26 cellular contexts compared by ENCODE assay signal in genomic region chr5:96260009-96260408, GRCh38.
DNase-seq lines count a peak whose midpoint lies in the region; ATAC-seq, FAIRE-seq and TF ChIP-seq lines count a peak whose summit lies in the region.
"Had no signal": no experiment of that assay in that cellular context is flagged by ENCODE, and none has a peak within 500 bp of the region (broad histone marks: within the 10 kb centered on the region; RNA-seq: fewer than 3 reads in every experiment).

No MANE protein-coding gene starts in this region.

- H3K27ac ChIP-seq in IMR-90 (ENCODE audit: insufficient read depth, low read length) (peak overlapping the region; percentile 62; the same call in 1 of the 2 replicates), astrocyte (ENCODE audit: low read depth, low read length) (no peak overlapping the region), mesendoderm (ENCODE audit: low read depth, low read length) (no peak overlapping the region), thoracic aorta (peak overlapping the region; percentile 78)
- H3K27ac ChIP-seq: brain microvascular endothelial cell, colonic mucosa, hepatocyte, SJCRH30, WERI-Rb-1 had no signal

- H3K9me3 ChIP-seq in IMR-90 (ENCODE audit: control insufficient read depth, insufficient read depth, low read length) (no peaks in the 10 kb centered on the region), astrocyte (ENCODE audit: insufficient read depth, low read depth, low read length) (no peaks in the 10 kb centered on the region), thoracic aorta (no peaks in the 10 kb centered on the region)
- H3K9me3 ChIP-seq: colonic mucosa, esophagus muscularis mucosa, gastroesophageal sphincter, SJCRH30 had no signal

- POLR2A ChIA-PET in IMR-90 (lab: Charles Lee; ENCODE audit: unreplicated experiment), result no interaction called here

- H4K8ac ChIP-seq in IMR-90 (ENCODE audit: low read depth in 2 of 2, low read length in 2 of 2), result peak overlapping the region; percentile 56 to 77
- H4K8ac ChIP-seq in mesendoderm (ENCODE audit: low read depth, low read length), result no peak overlapping the region

- H3K36me3 ChIP-seq in IMR-90 (ENCODE audit: control insufficient read depth, insufficient read depth, low read length), result no peaks in the 10 kb centered on the region
- no peaks in the 10 kb centered on the region for H3K36me3 ChIP-seq in astrocyte (ENCODE audit: insufficient read depth, low read length)
- no peaks in the 10 kb centered on the region for H3K36me3 ChIP-seq in mesendoderm (ENCODE audit: control insufficient read depth, insufficient read depth, low read length)
- H3K36me3 ChIP-seq in thoracic aorta, result no peaks in the 10 kb centered on the region
- H3K36me3 ChIP-seq: brain microvascular endothelial cell, colonic mucosa, esophagus muscularis mucosa, gastroesophageal sphincter, SJCRH30, WERI-Rb-1 had no signal

- in situ Hi-C loops in IMR-90 (cut with MboI; ENCODE audit: low sequenced_read_pairs), result no loop called here

- H2AK5ac ChIP-seq in IMR-90 (ENCODE audit: low read depth, low read length) (peak overlapping the region; percentile 30; the same call in 1 of the 2 replicates), mesendoderm (ENCODE audit: low read length) (no peak overlapping the region)

- CTCF ChIA-PET in IMR-90 (lab: Yijun Ruan, JAX), result no interaction called here

- H3K79me2 ChIP-seq in astrocyte (ENCODE audit: insufficient read depth, low read length) (no peaks in the 10 kb centered on the region), mesendoderm (ENCODE audit: control insufficient read depth, insufficient read depth, low read length) (no peaks in the 10 kb centered on the region)
- H3K79me2 ChIP-seq: hepatocyte had no signal

- no peak for TF ChIP-seq POLR2A in IMR-90 (IDR thresholded peaks at IDR 0.05; ENCODE audit: low read depth, low read length)

- H2BK120ac ChIP-seq in IMR-90 (ENCODE audit: low read depth, low read length), result peak overlapping the region; percentile 87
- peak overlapping the region; percentile 38 for H2BK120ac ChIP-seq in mesendoderm (ENCODE audit: low read depth, low read length)

- peak overlapping the region; percentile 31 for H3K14ac ChIP-seq in IMR-90 (replicated peaks; ENCODE audit: low read depth, low read length)

- no peak for TF ChIP-seq RAD21 in IMR-90 (IDR thresholded peaks at IDR 0.05; ENCODE audit: low read length)

- H3K27me3 Mint-ChIP-seq in astrocyte (ENCODE audit: low read depth, unreplicated experiment), result no peaks in the 10 kb centered on the region
- peaks cover 17% of the 10 kb centered on the region for H3K27me3 Mint-ChIP-seq in activated T-helper 17 cell treated with anti-CD3 and anti-CD28 coated beads, Interleukin-2, amount 50 U/mL, for 72 hours
- H3K27me3 Mint-ChIP-seq: type B pancreatic cell had no signal

- H3K56ac ChIP-seq in IMR-90 (ENCODE audit: extremely low read depth, insufficient read depth, low read length) (0 out of 2 replicates have a peak overlapping the region, but pooled peaks have one; percentile 20), mesendoderm (ENCODE audit: low read length) (no peak overlapping the region)

- H3K23ac ChIP-seq in IMR-90 (ENCODE audit: low read depth, low read length), result peak overlapping the region; percentile 25; the same call in 1 of the 2 replicates
- no peak overlapping the region for H3K23ac ChIP-seq in mesendoderm (ENCODE audit: low read length)

- FAIRE-seq in astrocyte (lab: Jason Lieb, UNC), result no peak

- H3K27me3 ChIP-seq in IMR-90 (ENCODE audit: control insufficient read depth, insufficient read depth, low read length), result no peaks in the 10 kb centered on the region
- no peaks in the 10 kb centered on the region for H3K27me3 ChIP-seq in astrocyte (ENCODE audit: insufficient read depth, low read length)
- H3K27me3 ChIP-seq in mesendoderm (ENCODE audit: insufficient read depth, low read length, poor library complexity), result no peaks in the 10 kb centered on the region
- no peaks in the 10 kb centered on the region for H3K27me3 ChIP-seq in thoracic aorta (replicated peaks; ENCODE audit: insufficient read depth)
- H3K27me3 ChIP-seq: brain microvascular endothelial cell, colonic mucosa, esophagus muscularis mucosa, gastroesophageal sphincter, hepatocyte, SJCRH30 had no signal

- H4K20me1 ChIP-seq in IMR-90 (ENCODE audit: insufficient read depth, low read length), result no peaks in the 10 kb centered on the region
- H4K20me1 ChIP-seq in astrocyte (ENCODE audit: insufficient read depth, low read length), result no peaks in the 10 kb centered on the region

- no peak overlapping the region for H2AFZ ChIP-seq in IMR-90 (replicated peaks; ENCODE audit: low read length, poor library complexity)
- H2AFZ ChIP-seq in astrocyte (ENCODE audit: low read depth, low read length), result no peak overlapping the region
- H2AFZ ChIP-seq: hepatocyte had no signal

- H3K9me3 Mint-ChIP-seq in astrocyte (ENCODE audit: unreplicated experiment), result peaks cover 3% of the 10 kb centered on the region
- no peaks in the 10 kb centered on the region for H3K9me3 Mint-ChIP-seq in activated T-helper 17 cell treated with anti-CD3 and anti-CD28 coated beads, Interleukin-2, amount 50 U/mL, for 72 hours
- H3K9me3 Mint-ChIP-seq: type B pancreatic cell had no signal

- intact Hi-C loops in IMR-90 (cut with micrococcal nuclease), result no loop called here

- H2BK5ac ChIP-seq in IMR-90 (ENCODE audit: low read depth, low read length, poor library complexity, severe bottlenecking) (peak overlapping the region; percentile 93), mesendoderm (ENCODE audit: low read length) (no peak overlapping the region)

- H4K5ac ChIP-seq in IMR-90 (ENCODE audit: low read depth, low read length) (peak overlapping the region; percentile 75), mesendoderm (ENCODE audit: low read length) (no peak overlapping the region)

- H3K9ac ChIP-seq in IMR-90 (ENCODE audit: low read depth, low read length), result no peak overlapping the region
- H3K9ac ChIP-seq in astrocyte (ENCODE audit: low read length), result no peak overlapping the region
- no peak overlapping the region for H3K9ac ChIP-seq in mesendoderm (ENCODE audit: low read length)

- TF ChIP-seq CTCF in IMR-90 (conservative IDR thresholded peaks at IDR 0.05; ENCODE audit: low read depth, low read length), result no peak
- no peak for TF ChIP-seq CTCF in astrocyte (IDR thresholded peaks at IDR 0.05; ENCODE audit: insufficient read depth, low read depth, low read length)
- TF ChIP-seq CTCF in thoracic aorta (IDR thresholded peaks at IDR 0.05), result no peak

- H3K36me3 Mint-ChIP-seq in astrocyte (ENCODE audit: low read depth, unreplicated experiment), result no peaks in the 10 kb centered on the region
- no peaks in the 10 kb centered on the region for H3K36me3 Mint-ChIP-seq in activated T-helper 17 cell treated with anti-CD3 and anti-CD28 coated beads, Interleukin-2, amount 50 U/mL, for 72 hours (ENCODE audit: low read depth)
- H3K36me3 Mint-ChIP-seq: type B pancreatic cell had no signal

- H3K4me1 ChIP-seq in IMR-90 (ENCODE audit: control insufficient read depth, insufficient read depth, low read length) (peaks cover 23% of the 10 kb centered on the region), astrocyte (ENCODE audit: insufficient read depth, low read length) (peaks cover 39% of the 10 kb centered on the region), mesendoderm (ENCODE audit: control insufficient read depth, low read depth, low read length) (no peaks in the 10 kb centered on the region), thoracic aorta (ENCODE audit: control insufficient read depth in 1 of 2, low read depth in 2 of 2) (peaks cover 21 to 53% of the 10 kb centered on the region in 2 donors)
- H3K4me1 ChIP-seq: colonic mucosa had no signal

- H3K18ac ChIP-seq in IMR-90 (ENCODE audit: low read depth, low read length) (peak overlapping the region; percentile 57), mesendoderm (ENCODE audit: low read length) (peak overlapping the region; percentile 28)

- no peak for ATAC-seq in IMR-90 (ENCODE audit: low read depth)
- ATAC-seq in thoracic aorta (ENCODE audit: insufficient number of reproducible peaks, low FRiP score, low read depth), result no peak
- ATAC-seq in GM21717 (IDR thresholded peaks at IDR 0.05; ENCODE audit: unreplicated experiment), result no peak
- ATAC-seq in activated T-helper 17 cell treated with anti-CD3 and anti-CD28 coated beads, Interleukin-2, amount 50 U/mL, for 72 hours (replicated peaks), result no peak

- H3K4ac ChIP-seq in IMR-90 (ENCODE audit: low read depth, low read length), result peak overlapping the region; percentile 54
- no peak overlapping the region for H3K4ac ChIP-seq in mesendoderm (ENCODE audit: low read depth, low read length)

- BruUV-seq in IMR-90 (replicated peaks; lab: Mats Ljungman, UMichigan), result no TSS peak

- H3K4me3 Mint-ChIP-seq in astrocyte (ENCODE audit: unreplicated experiment), result no peak overlapping the region
- no peak overlapping the region for H3K4me3 Mint-ChIP-seq in activated T-helper 17 cell treated with anti-CD3 and anti-CD28 coated beads, Interleukin-2, amount 50 U/mL, for 72 hours
- H3K4me3 Mint-ChIP-seq: naive B cell, type B pancreatic cell had no signal

- H3K79me1 ChIP-seq in IMR-90 (ENCODE audit: low read depth in 1 of 2, low read length in 2 of 2) (peaks cover 0 to 11% of the 10 kb centered on the region in 2 experiments; a peak in 2 of 4 replicates), mesendoderm (ENCODE audit: low read length) (no peaks in the 10 kb centered on the region)

- WGBS in IMR-90 (ENCODE audit: extremely low coverage in 2 of 2, insufficient read length in 1 of 2), 2 experiments, result 92% methylated on average over 2 of the region's 5 CpGs; no CpG with 5 or more reads in 1 of the 2 experiments
- no CpG with 5 or more reads among the region's 5 CpGs for WGBS in mesendoderm (ENCODE audit: extremely low coverage, insufficient coverage, low lambda C conversion rate)

- dilution Hi-C loops in IMR-90 (cut with HindIII; ENCODE audit: low sequenced_read_pairs, unreplicated experiment), result no loop called here

- no peak overlapping the region for H3K4me2 ChIP-seq in IMR-90 (ENCODE audit: low read depth, low read length)
- no peak overlapping the region for H3K4me2 ChIP-seq in astrocyte (ENCODE audit: low read length)
- no peak overlapping the region for H3K4me2 ChIP-seq in mesendoderm (ENCODE audit: low read length)
- H3K4me2 ChIP-seq: hepatocyte had no signal

- H2AK9ac ChIP-seq in IMR-90 (replicated peaks; ENCODE audit: low read depth, low read length, poor library complexity), result no peak overlapping the region

- H3K4me3 ChIP-seq in IMR-90 (ENCODE audit: insufficient read depth, low read depth, low read length) (no peak overlapping the region), astrocyte (ENCODE audit: insufficient read depth, low read depth, low read length) (no peak overlapping the region), mesendoderm (ENCODE audit: low read length) (no peak overlapping the region), thoracic aorta (peak overlapping the region; percentile 33)
- H3K4me3 ChIP-seq: colonic mucosa, esophagus muscularis mucosa, gastroesophageal sphincter, hepatocyte, SJCRH30 had no signal

- DNase-seq in IMR-90, result no peak
- no peak for DNase-seq in astrocyte (ENCODE audit: low read depth)
- DNase-seq in mesendoderm, result no peak
- no peak for DNase-seq in thoracic aorta (ENCODE audit: low spot score)
- DNase-seq in ecto neural progenitor cell (ENCODE audit: low spot score), result no peak
- DNase-seq: activated CD4-positive, alpha-beta T cell treated with anti-CD3 and anti-CD28 coated beads for 48 hours; activated gamma-delta T cell; activated T-cell treated with anti-CD3 and anti-CD28 coated beads, Interleukin-2, amount 50 U/mL, for 1 hour; brain microvascular endothelial cell; colonic mucosa; DND-41; left cardiac atrium; naive B cell; NCI-H1694; NCI-H524; occipital lobe; SJCRH30; stimulated activated CD4-positive, alpha-beta T cell treated with anti-CD3 and anti-CD28 coated beads, Interleukin-2, amount 100 ng/mL, for 24 hours; T1000; WERI-Rb-1 had no signal

- peak overlapping the region; percentile 43 for H4K91ac ChIP-seq in IMR-90 (ENCODE audit: insufficient read depth, low read depth, low read length)

- peak overlapping the region; percentile 85 for H3K27ac Mint-ChIP-seq in astrocyte (ENCODE audit: unreplicated experiment)
- no peak overlapping the region for H3K27ac Mint-ChIP-seq in activated T-helper 17 cell treated with anti-CD3 and anti-CD28 coated beads, Interleukin-2, amount 50 U/mL, for 72 hours
- H3K27ac Mint-ChIP-seq: type B pancreatic cell had no signal

- peaks cover 6% of the 10 kb centered on the region for H3K9me1 ChIP-seq in IMR-90 (ENCODE audit: insufficient read depth, low read length)

- peak overlapping the region; percentile 90 for H2BK20ac ChIP-seq in IMR-90 (ENCODE audit: low read depth, low read length)

- H2BK15ac ChIP-seq in IMR-90 (ENCODE audit: low read depth, low read length) (peak overlapping the region; percentile 83), mesendoderm (replicated peaks; ENCODE audit: low read depth) (no peak overlapping the region)

- peaks cover 44% of the 10 kb centered on the region for H3K4me1 Mint-ChIP-seq in astrocyte (ENCODE audit: low read depth, unreplicated experiment)
- peaks cover 10% of the 10 kb centered on the region for H3K4me1 Mint-ChIP-seq in activated T-helper 17 cell treated with anti-CD3 and anti-CD28 coated beads, Interleukin-2, amount 50 U/mL, for 72 hours

Comparison
In these comparisons a context has a peak if more than half of its experiments do, and no peak if none do; other contexts are left out.
1. H3K27ac ChIP-seq: peak in IMR-90 (single experiment) and thoracic aorta (2 of 2); none in astrocyte (single experiment) and mesendoderm (single experiment).